Comparison of ENCODE assay signal across 8 cellular contexts in the genomic region with DNA sequence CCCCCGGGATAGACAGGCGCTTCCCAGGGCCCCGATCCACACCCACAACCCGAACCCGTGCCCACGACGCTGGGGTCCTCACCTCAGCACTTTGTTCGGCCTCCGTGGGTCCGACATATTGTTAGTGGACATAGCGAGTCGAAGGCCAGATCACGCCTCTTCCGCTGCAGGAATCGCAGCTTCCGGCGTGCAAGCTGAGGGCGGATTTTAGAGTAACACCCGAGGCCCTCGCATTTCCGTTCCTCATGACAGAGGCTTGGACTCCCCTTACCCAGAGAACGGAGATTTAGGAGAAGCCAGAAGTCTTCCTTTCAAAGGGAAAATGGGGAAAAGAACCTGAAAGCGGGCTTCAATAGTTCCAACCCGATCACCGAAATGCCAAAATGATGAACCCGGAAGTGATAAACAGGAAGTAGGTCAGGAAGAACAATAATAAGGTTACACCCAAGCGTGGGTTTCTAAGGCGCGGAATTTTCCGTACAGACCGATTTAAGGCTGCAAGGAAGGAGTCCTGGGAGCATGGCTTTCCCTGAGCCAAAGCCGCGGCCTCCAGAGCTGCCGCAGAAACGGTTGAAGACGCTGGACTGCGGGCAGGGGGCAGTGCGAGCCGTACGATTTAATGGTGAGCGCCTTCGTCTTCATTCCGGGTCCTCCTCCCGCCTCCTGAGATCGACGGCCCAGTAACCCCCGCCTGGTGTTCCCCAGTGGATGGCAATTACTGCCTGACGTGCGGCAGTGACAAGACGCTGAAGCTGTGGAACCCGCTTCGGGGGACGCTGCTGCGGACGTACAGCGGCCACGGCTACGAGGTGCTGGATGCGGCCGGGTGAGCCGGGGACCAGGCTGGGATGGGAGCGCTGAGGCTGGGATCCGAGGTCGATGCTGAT. TPM values are rescaled to one million over a fixed set of nuclear protein-coding genes. Genes with fewer than 3 reads are reported as not detected.
DNase-seq lines count a peak whose midpoint lies in the region; ATAC-seq and TF ChIP-seq lines count a peak whose summit lies in the region.

No MANE protein-coding gene starts in this region.

- H3K36me3 ChIP-seq in rectal smooth muscle tissue (ENCODE audit: control insufficient read depth, insufficient read depth, low read length), result peaks cover 11% of the 10 kb centered on the region
- no peaks in the 10 kb centered on the region for H3K36me3 ChIP-seq in aorta (ENCODE audit: control insufficient read depth in 1 of 2, insufficient read depth in 2 of 2, low read length in 1 of 2)

- H3K4me1 ChIP-seq in rectal smooth muscle tissue (ENCODE audit: control insufficient read depth, insufficient read depth, low read length) (peaks cover 22% of the 10 kb centered on the region), aorta (ENCODE audit: control insufficient read depth in 1 of 2, insufficient read depth in 2 of 2, low read length in 2 of 2) (no peaks in the 10 kb centered on the region)

- intact Hi-C loops in aorta (cut with DNase I), result loop anchor here (5.0 to 10.0 kb wide), 2 partner anchors 117 to 175 kb away; a partner anchor contains a TSS

- TF ChIP-seq CTCF in astrocyte of the cerebellum (IDR thresholded peaks at IDR 0.05; ENCODE audit: low read depth, low read length, missing control alignments), result no peak

- peak; percentile 85 for ATAC-seq in aorta (ENCODE audit: low FRiP score)

- no peaks in the 10 kb centered on the region for H3K9me3 ChIP-seq in aorta (ENCODE audit: control insufficient read depth, low read length)

- no peaks in the 10 kb centered on the region for H3K27me3 ChIP-seq in rectal smooth muscle tissue (ENCODE audit: control insufficient read depth, insufficient read depth, low read length)
- no peaks in the 10 kb centered on the region for H3K27me3 ChIP-seq in aorta (ENCODE audit: control insufficient read depth in 1 of 2, insufficient read depth in 2 of 2, low read length in 1 of 2)

- peak; percentile 62 for TF ChIP-seq POLR2A in GM18951 (IDR thresholded peaks at IDR 0.05; ENCODE audit: extremely low read depth, insufficient read depth, insufficient read length)

- H3K4me3 ChIP-seq in astrocyte of the cerebellum (ENCODE audit: low read depth, low read length) (peak overlapping the region; percentile 62), rectal smooth muscle tissue (ENCODE audit: low read length) (peak overlapping the region; percentile 97), aorta (ENCODE audit: low read length in 2 of 2) (peak overlapping the region; percentile 39 to 48)

- 0 to 1% methylated on average over 64 of the region's 64 CpGs for WGBS in aorta, 2 donors

- peak overlapping the region; percentile 99 for H3K27ac ChIP-seq in rectal smooth muscle tissue (ENCODE audit: low read depth, low read length)
- H3K27ac ChIP-seq in aorta (ENCODE audit: low read depth in 1 of 2, low read length in 2 of 2), result peak overlapping the region; percentile 70 to 87

- peak overlapping the region; percentile 97 for H3K9ac ChIP-seq in rectal smooth muscle tissue (ENCODE audit: low read length)

- peak; percentile 78 for DNase-seq in ACHN
- DNase-seq in NCI-H146 treated with DMSO at 0.1 percent for 48 hours (lab: John Stamatoyannopoulos, UW; ENCODE audit: unreplicated experiment), result peak; percentile 92
- peak; percentile 53 for DNase-seq in T-helper 22 cell (ENCODE audit: low read depth)
- DNase-seq in astrocyte of the cerebellum (ENCODE audit: low read depth), result peak; percentile 66
- DNase-seq in hepatic stellate cell (ENCODE audit: low spot score), result peak; percentile 90
- DNase-seq in aorta, result peak; percentile 84 to 91

- in situ Hi-C loops in ACHN (cut with HindIII; ENCODE audit: low pct_ligation_motif_present, low pct_unique_long_range_greater_than_20kb, low sequenced_read_pairs) (no loop called here), GM18951 (cut with MboI; ENCODE audit: low sequenced_read_pairs, unreplicated experiment) (loop anchor here (5.0 kb wide), 1 partner anchor 102 kb away; no protein-coding TSS in a partner anchor), astrocyte of the cerebellum (cut with HindIII; ENCODE audit: low sequenced_read_pairs) (no loop called here)

RNA-seq across cellular contexts. Expression of a gene that starts 2.9 kb away (rescaled TPM):
- 10 to 100 TPM in 1 of 2 donors, 1 to 10 TPM in 1; 7.1 to 11.8 TPM for total RNA-seq in aorta
- polyA plus RNA-seq in aorta, result 10 to 100 TPM in 1 of 2 donors, 1 to 10 TPM in 1; 9.4 to 20.9 TPM

RNA-seq across cellular contexts. Expression of a gene that starts 3.0 kb away (rescaled TPM):
- total RNA-seq in aorta, result 100 to 1,000 TPM in 1 of 2 donors, 10 to 100 TPM in 1; 74.8 to 111 TPM
- polyA plus RNA-seq in aorta, result 10 to 100 TPM; 54.6 to 88.7 TPM

RNA-seq across cellular contexts. Expression of a gene that starts 12.2 kb away (rescaled TPM):
- total RNA-seq in aorta, result 10 to 100 TPM; 50.1 to 74.0 TPM
- polyA plus RNA-seq in aorta, result 10 to 100 TPM; 42.7 to 94.8 TPM

RNA-seq across cellular contexts. Expression of a gene that starts 18.3 kb away (rescaled TPM):
- total RNA-seq in aorta, result not detected
- polyA plus RNA-seq in aorta, result not detected

RNA-seq across cellular contexts. Expression of a gene that starts 26.9 kb away (rescaled TPM):
- total RNA-seq in aorta, result 1 to 10 TPM; 1.9 to 4.8 TPM
- 1 to 10 TPM; 4.1 to 5.4 TPM for polyA plus RNA-seq in aorta

Comparison
In these comparisons a context has a peak if more than half of its experiments do, and no peak if none do; other contexts are left out.
1. Peak in every context shown above with its lines: DNase-seq, ATAC-seq, H3K4me3 ChIP-seq and H3K27ac ChIP-seq.
2. H3K4me3 ChIP-seq: peak in every context shown above with its lines; median percentile 97 in rectal smooth muscle tissue; 62 in astrocyte of the cerebellum; 44 in aorta.